In the genomic region with DNA sequence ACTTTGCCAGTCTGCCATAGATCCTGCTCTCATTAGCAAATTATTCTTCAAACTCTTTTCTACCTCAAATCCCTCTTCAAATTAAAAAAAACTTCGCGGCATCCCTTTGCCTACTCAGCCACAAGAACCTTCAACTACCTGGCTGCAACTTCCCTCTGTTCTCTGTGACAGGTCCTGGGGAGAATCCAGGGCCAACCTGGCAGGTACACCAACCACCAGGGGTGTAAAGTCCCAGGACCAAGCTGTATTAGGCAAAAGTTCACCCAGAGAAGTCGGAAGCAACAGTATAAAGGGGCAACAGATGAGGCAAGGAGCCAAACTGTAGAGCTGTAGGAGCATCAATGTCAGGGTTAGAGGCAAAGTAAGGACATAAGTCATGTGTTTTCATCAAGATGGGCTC, we compare ENCODE assay signal across 1 cellular context.
TF ChIP-seq lines count a peak whose summit lies in the region.

No MANE protein-coding gene starts in this region.

TF ChIP-seq in WTC11, 78 proteins besides CTCF, POLR2A, EP300 and RAD21 (continued from another document):
- TF ChIP-seq, protein P1, sequence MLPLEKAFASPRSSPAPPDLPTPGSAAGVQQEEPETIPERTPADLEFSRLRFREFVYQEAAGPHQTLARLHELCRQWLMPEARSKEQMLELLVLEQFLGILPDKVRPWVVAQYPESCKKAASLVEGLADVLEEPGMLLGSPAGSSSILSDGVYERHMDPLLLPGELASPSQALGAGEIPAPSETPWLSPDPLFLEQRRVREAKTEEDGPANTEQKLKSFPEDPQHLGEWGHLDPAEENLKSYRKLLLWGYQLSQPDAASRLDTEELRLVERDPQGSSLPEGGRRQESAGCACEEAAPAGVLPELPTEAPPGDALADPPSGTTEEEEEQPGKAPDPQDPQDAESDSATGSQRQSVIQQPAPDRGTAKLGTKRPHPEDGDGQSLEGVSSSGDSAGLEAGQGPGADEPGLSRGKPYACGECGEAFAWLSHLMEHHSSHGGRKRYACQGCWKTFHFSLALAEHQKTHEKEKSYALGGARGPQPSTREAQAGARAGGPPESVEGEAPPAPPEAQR (CRISPR knock-in tag; IDR thresholded peaks at IDR 0.05) = no peak
- TF ChIP-seq ESRRA (CRISPR knock-in tag; IDR thresholded peaks at IDR 0.05; ENCODE audit: borderline replicate concordance) (no peak), PRRX2 (CRISPR knock-in tag; IDR thresholded peaks at IDR 0.05) (no peak), ZBTB21 (CRISPR knock-in tag; IDR thresholded peaks at IDR 0.05; ENCODE audit: borderline replicate concordance) (no peak), JUN (CRISPR knock-in tag; IDR thresholded peaks at IDR 0.05) (no peak), OVOL2 (CRISPR knock-in tag; IDR thresholded peaks at IDR 0.05; ENCODE audit: borderline replicate concordance) (no peak), ZNF121 (CRISPR knock-in tag; IDR thresholded peaks at IDR 0.05) (no peak)
- TF ChIP-seq, protein P2, sequence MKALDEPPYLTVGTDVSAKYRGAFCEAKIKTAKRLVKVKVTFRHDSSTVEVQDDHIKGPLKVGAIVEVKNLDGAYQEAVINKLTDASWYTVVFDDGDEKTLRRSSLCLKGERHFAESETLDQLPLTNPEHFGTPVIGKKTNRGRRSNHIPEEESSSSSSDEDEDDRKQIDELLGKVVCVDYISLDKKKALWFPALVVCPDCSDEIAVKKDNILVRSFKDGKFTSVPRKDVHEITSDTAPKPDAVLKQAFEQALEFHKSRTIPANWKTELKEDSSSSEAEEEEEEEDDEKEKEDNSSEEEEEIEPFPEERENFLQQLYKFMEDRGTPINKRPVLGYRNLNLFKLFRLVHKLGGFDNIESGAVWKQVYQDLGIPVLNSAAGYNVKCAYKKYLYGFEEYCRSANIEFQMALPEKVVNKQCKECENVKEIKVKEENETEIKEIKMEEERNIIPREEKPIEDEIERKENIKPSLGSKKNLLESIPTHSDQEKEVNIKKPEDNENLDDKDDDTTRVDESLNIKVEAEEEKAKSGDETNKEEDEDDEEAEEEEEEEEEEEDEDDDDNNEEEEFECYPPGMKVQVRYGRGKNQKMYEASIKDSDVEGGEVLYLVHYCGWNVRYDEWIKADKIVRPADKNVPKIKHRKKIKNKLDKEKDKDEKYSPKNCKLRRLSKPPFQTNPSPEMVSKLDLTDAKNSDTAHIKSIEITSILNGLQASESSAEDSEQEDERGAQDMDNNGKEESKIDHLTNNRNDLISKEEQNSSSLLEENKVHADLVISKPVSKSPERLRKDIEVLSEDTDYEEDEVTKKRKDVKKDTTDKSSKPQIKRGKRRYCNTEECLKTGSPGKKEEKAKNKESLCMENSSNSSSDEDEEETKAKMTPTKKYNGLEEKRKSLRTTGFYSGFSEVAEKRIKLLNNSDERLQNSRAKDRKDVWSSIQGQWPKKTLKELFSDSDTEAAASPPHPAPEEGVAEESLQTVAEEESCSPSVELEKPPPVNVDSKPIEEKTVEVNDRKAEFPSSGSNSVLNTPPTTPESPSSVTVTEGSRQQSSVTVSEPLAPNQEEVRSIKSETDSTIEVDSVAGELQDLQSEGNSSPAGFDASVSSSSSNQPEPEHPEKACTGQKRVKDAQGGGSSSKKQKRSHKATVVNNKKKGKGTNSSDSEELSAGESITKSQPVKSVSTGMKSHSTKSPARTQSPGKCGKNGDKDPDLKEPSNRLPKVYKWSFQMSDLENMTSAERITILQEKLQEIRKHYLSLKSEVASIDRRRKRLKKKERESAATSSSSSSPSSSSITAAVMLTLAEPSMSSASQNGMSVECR (CRISPR knock-in tag; IDR thresholded peaks at IDR 0.05; ENCODE audit: borderline replicate concordance) = no peak
- TF ChIP-seq, protein P3, sequence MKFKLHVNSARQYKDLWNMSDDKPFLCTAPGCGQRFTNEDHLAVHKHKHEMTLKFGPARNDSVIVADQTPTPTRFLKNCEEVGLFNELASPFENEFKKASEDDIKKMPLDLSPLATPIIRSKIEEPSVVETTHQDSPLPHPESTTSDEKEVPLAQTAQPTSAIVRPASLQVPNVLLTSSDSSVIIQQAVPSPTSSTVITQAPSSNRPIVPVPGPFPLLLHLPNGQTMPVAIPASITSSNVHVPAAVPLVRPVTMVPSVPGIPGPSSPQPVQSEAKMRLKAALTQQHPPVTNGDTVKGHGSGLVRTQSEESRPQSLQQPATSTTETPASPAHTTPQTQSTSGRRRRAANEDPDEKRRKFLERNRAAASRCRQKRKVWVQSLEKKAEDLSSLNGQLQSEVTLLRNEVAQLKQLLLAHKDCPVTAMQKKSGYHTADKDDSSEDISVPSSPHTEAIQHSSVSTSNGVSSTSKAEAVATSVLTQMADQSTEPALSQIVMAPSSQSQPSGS (CRISPR knock-in tag; IDR thresholded peaks at IDR 0.05; ENCODE audit: borderline replicate concordance, low read depth) = no peak
- TF ChIP-seq, protein P4, sequence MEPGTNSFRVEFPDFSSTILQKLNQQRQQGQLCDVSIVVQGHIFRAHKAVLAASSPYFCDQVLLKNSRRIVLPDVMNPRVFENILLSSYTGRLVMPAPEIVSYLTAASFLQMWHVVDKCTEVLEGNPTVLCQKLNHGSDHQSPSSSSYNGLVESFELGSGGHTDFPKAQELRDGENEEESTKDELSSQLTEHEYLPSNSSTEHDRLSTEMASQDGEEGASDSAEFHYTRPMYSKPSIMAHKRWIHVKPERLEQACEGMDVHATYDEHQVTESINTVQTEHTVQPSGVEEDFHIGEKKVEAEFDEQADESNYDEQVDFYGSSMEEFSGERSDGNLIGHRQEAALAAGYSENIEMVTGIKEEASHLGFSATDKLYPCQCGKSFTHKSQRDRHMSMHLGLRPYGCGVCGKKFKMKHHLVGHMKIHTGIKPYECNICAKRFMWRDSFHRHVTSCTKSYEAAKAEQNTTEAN (CRISPR knock-in tag; IDR thresholded peaks at IDR 0.05) = no peak
- TF ChIP-seq, protein P5, sequence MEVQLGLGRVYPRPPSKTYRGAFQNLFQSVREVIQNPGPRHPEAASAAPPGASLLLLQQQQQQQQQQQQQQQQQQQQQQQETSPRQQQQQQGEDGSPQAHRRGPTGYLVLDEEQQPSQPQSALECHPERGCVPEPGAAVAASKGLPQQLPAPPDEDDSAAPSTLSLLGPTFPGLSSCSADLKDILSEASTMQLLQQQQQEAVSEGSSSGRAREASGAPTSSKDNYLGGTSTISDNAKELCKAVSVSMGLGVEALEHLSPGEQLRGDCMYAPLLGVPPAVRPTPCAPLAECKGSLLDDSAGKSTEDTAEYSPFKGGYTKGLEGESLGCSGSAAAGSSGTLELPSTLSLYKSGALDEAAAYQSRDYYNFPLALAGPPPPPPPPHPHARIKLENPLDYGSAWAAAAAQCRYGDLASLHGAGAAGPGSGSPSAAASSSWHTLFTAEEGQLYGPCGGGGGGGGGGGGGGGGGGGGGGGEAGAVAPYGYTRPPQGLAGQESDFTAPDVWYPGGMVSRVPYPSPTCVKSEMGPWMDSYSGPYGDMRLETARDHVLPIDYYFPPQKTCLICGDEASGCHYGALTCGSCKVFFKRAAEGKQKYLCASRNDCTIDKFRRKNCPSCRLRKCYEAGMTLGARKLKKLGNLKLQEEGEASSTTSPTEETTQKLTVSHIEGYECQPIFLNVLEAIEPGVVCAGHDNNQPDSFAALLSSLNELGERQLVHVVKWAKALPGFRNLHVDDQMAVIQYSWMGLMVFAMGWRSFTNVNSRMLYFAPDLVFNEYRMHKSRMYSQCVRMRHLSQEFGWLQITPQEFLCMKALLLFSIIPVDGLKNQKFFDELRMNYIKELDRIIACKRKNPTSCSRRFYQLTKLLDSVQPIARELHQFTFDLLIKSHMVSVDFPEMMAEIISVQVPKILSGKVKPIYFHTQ (CRISPR knock-in tag; IDR thresholded peaks at IDR 0.05) = no peak
- TF ChIP-seq, protein P6, sequence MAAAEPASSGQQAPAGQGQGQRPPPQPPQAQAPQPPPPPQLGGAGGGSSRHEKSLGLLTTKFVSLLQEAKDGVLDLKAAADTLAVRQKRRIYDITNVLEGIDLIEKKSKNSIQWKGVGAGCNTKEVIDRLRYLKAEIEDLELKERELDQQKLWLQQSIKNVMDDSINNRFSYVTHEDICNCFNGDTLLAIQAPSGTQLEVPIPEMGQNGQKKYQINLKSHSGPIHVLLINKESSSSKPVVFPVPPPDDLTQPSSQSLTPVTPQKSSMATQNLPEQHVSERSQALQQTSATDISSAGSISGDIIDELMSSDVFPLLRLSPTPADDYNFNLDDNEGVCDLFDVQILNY (CRISPR knock-in tag; IDR thresholded peaks at IDR 0.05) = no peak
